10 cellular contexts compared by ENCODE assay signal in the genomic region with DNA sequence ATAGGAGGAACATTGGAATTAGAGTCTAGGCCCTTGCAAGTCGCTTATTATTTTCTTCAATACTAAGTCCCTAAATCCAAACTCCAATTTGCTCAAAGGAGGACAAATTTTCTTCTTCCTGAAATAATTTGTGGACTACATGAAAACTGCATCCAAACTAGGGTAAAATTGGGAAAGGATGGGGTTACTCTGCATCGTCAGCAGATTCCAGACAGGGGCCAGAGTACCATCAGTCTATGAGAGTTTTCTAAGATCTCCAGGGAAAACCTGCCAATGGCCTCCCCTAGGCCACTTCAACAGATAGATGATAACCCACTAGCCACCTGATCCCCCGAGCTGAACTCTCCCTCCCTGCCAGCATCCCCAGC. TPM values are rescaled to one million over a fixed set of nuclear protein-coding genes. Genes with fewer than 3 reads are reported as not detected.
DNase-seq lines count a peak whose midpoint lies in the region; TF ChIP-seq lines count a peak whose summit lies in the region.
"Had no signal": no experiment of that assay in that cellular context is flagged by ENCODE, and none has a peak within 500 bp of the region (broad histone marks: within the 10 kb centered on the region; RNA-seq: fewer than 3 reads in every experiment).

No MANE protein-coding gene starts in this region.

- H3K27ac Mint-ChIP-seq in neural crest cell (ENCODE audit: unreplicated experiment): no peak overlapping the region

- DNase-seq in neural crest cell (ENCODE audit: low read depth, low spot score): no peak
- no peak for DNase-seq in RKO (ENCODE audit: low spot score)
- no peak for DNase-seq in NCI-H146 treated with DMSO at 0.1 percent for 48 hours (lab: John Stamatoyannopoulos, UW; ENCODE audit: unreplicated experiment)
- DNase-seq in NCI-H2171 treated with DMSO at 0.1 percent for 48 hours (lab: John Stamatoyannopoulos, UW): no peak
- DNase-seq in NCI-H1930 (lab: John Stamatoyannopoulos, UW): no peak
- DNase-seq: T1000 had no signal

- TF ChIP-seq CTCF in Loucy (conservative IDR thresholded peaks at IDR 0.05; ENCODE audit: low read length): no peak
- no peak for TF ChIP-seq CTCF in neural crest cell (conservative IDR thresholded peaks at IDR 0.05)

- no peaks in the 10 kb centered on the region for H3K79me2 ChIP-seq in Loucy (ENCODE audit: insufficient read depth, low read length)

- no peaks in the 10 kb centered on the region for H3F3A ChIP-seq in Loucy (ENCODE audit: low read depth)

- H2AFZ ChIP-seq in Loucy (ENCODE audit: low read length): no peak overlapping the region; the same call in 1 of the 2 replicates

- H3K9me3 ChIP-seq in BLaER1 treated with 17β-estradiol and CSF1 and Interleukin-3, amounts not matched to agents 10 nM and 100 nM (replicated peaks in 1 of 11): peaks cover 0 to 7% (median 5%) of the 10 kb centered on the region in 11 experiments; a peak in 11 of 22 replicates
- H3K9me3 ChIP-seq in Loucy (ENCODE audit: insufficient read depth, low read depth, low read length) (no peaks in the 10 kb centered on the region), ectodermal cell (ENCODE audit: control insufficient read depth, low read length) (no peaks in the 10 kb centered on the region)

- no peaks in the 10 kb centered on the region for H4K20me1 ChIP-seq in BLaER1 treated with 17β-estradiol and CSF1 and Interleukin-3, amounts not matched to agents 10 nM and 100 nM
- no peaks in the 10 kb centered on the region for H4K20me1 ChIP-seq in Loucy (ENCODE audit: insufficient read depth, low read length, poor library complexity, severe bottlenecking)

- H3K27me3 Mint-ChIP-seq in neural crest cell (ENCODE audit: low read depth): peaks cover 39% of the 10 kb centered on the region

- no peaks in the 10 kb centered on the region for H3K9me3 Mint-ChIP-seq in neural crest cell

- H3K36me3 ChIP-seq in BLaER1 treated with 17β-estradiol and CSF1 and Interleukin-3, amounts not matched to agents 10 nM and 100 nM: no peaks in the 10 kb centered on the region
- no peaks in the 10 kb centered on the region for H3K36me3 ChIP-seq in Loucy (ENCODE audit: insufficient read depth, low read length)
- H3K36me3 ChIP-seq in ectodermal cell (ENCODE audit: control insufficient read depth, insufficient read depth, low read length): no peaks in the 10 kb centered on the region

- H3K4me1 Mint-ChIP-seq in neural crest cell: peaks cover 45% of the 10 kb centered on the region

- H3K27ac ChIP-seq in BLaER1 treated with 17β-estradiol and CSF1 and Interleukin-3, amounts not matched to agents 10 nM and 100 nM: peak overlapping the region in 9 of 11 experiments; percentile 59 to 79 (median 74); a peak in 16 of 22 replicates
- no peak overlapping the region for H3K27ac ChIP-seq in ectodermal cell (ENCODE audit: insufficient read depth, low read depth, low read length, poor library complexity, severe bottlenecking)

- peak overlapping the region; percentile 87 to 95 (median 92) for H3K4me2 ChIP-seq in BLaER1 treated with 17β-estradiol and CSF1 and Interleukin-3, amounts not matched to agents 10 nM and 100 nM
- peak overlapping the region; percentile 54 for H3K4me2 ChIP-seq in Loucy (ENCODE audit: low read depth, low read length, poor library complexity, severe bottlenecking)

- peaks cover 0 to 80% (median 69%) of the 10 kb centered on the region in 10 experiments; a peak in 17 of 20 replicates for H3K4me1 ChIP-seq in BLaER1 treated with 17β-estradiol and CSF1 and Interleukin-3, amounts not matched to agents 10 nM and 100 nM
- H3K4me1 ChIP-seq in Loucy (ENCODE audit: insufficient read depth, low read length, poor library complexity, severe bottlenecking): no peaks in the 10 kb centered on the region
- H3K4me1 ChIP-seq in ectodermal cell (ENCODE audit: control insufficient read depth, insufficient read depth, low read length): peaks cover 15% of the 10 kb centered on the region

- H3K36me3 Mint-ChIP-seq in neural crest cell (ENCODE audit: low read depth): no peaks in the 10 kb centered on the region

- H3K9me2 ChIP-seq in Loucy (replicated peaks; ENCODE audit: low read depth, low read length): no peaks in the 10 kb centered on the region

- peak overlapping the region; percentile 47 for H3K4me3 Mint-ChIP-seq in neural crest cell

- H3K4me3 ChIP-seq in BLaER1 treated with 17β-estradiol and CSF1 and Interleukin-3, amounts not matched to agents 10 nM and 100 nM: peak overlapping the region; percentile 59 to 78 (median 68)
- H3K4me3 ChIP-seq in Loucy (ENCODE audit: low read length, poor library complexity, severe bottlenecking) (peak overlapping the region; percentile 63), ectodermal cell (ENCODE audit: insufficient read depth, low read depth, low read length) (peak overlapping the region; percentile 49)

- WGBS in ectodermal cell, 2 experiments: 58 to 62% methylated on average over 3 of the region's 3 CpGs

- H3K27me3 ChIP-seq in BLaER1 treated with 17β-estradiol and CSF1 and Interleukin-3, amounts not matched to agents 10 nM and 100 nM: peaks cover 0 to 8% (median 0%) of the 10 kb centered on the region in 11 experiments; a peak in 2 of 22 replicates
- H3K27me3 ChIP-seq in Loucy (ENCODE audit: insufficient read depth, low read length, poor library complexity, severe bottlenecking) (no peaks in the 10 kb centered on the region), ectodermal cell (ENCODE audit: control insufficient read depth, insufficient read depth, low read length, poor library complexity, severe bottlenecking) (peaks cover 79% of the 10 kb centered on the region)

- H3K9ac ChIP-seq in BLaER1 treated with 17β-estradiol and CSF1 and Interleukin-3, amounts not matched to agents 10 nM and 100 nM: peak overlapping the region; percentile 63 to 82 (median 77); a peak in 21 of 22 replicates
- no peak overlapping the region for H3K9ac ChIP-seq in Loucy (ENCODE audit: low read depth, low read length, poor library complexity, severe bottlenecking)

RNA-seq across cellular contexts. Expression of a gene that starts 0.5 kb away (rescaled TPM):
- 8.1 TPM for polyA plus RNA-seq in ectodermal cell (2013, experiment 1 of 4)
- polyA plus RNA-seq in ectodermal cell (2013, experiment 2 of 4): 12.0 TPM
- 10.4 TPM for polyA plus RNA-seq in ectodermal cell (2013, experiment 3 of 4)
- 12.0 TPM for polyA plus RNA-seq in ectodermal cell (2013, experiment 4 of 4)
- 4.9 and 5.0 TPM in 2 replicates for total RNA-seq in neural crest cell

RNA-seq across cellular contexts. Expression of a gene that starts 33.0 kb away (rescaled TPM):
- not detected for polyA plus RNA-seq in ectodermal cell (2013, experiment 1 of 4)
- not detected for polyA plus RNA-seq in ectodermal cell (2013, experiment 2 of 4)
- polyA plus RNA-seq in ectodermal cell (2013, experiment 3 of 4): not detected
- polyA plus RNA-seq in ectodermal cell (2013, experiment 4 of 4): not detected
- not detected in 2 replicates for total RNA-seq in neural crest cell
- total RNA-seq: LHCN-M2 had no signal

RNA-seq across cellular contexts. Expression of a gene that starts 52.3 kb away (rescaled TPM):
- 0.26 TPM for polyA plus RNA-seq in ectodermal cell (2013, experiment 1 of 4)
- 0.11 TPM for polyA plus RNA-seq in ectodermal cell (2013, experiment 2 of 4)
- 0.21 TPM for polyA plus RNA-seq in ectodermal cell (2013, experiment 3 of 4)
- 0.12 TPM for polyA plus RNA-seq in ectodermal cell (2013, experiment 4 of 4)
- total RNA-seq in neural crest cell: 0.49 and 0.68 TPM in 2 replicates
